In genomic region chr16:67525176-67525860, GRCh38 we compare ENCODE assay signal across 1 cellular context.
TF ChIP-seq lines count a peak whose summit lies in the region.

No MANE protein-coding gene starts in this region.

TF ChIP-seq in SK-N-SH, 30 proteins besides CTCF, POLR2A, EP300 and RAD21 (continued from another document):
- TF ChIP-seq REST (IDR thresholded peaks at IDR 0.05; ENCODE audit: low read depth, low read length), result no peak
